Comparison of ENCODE assay signal across 8 cellular contexts in the genomic region with DNA sequence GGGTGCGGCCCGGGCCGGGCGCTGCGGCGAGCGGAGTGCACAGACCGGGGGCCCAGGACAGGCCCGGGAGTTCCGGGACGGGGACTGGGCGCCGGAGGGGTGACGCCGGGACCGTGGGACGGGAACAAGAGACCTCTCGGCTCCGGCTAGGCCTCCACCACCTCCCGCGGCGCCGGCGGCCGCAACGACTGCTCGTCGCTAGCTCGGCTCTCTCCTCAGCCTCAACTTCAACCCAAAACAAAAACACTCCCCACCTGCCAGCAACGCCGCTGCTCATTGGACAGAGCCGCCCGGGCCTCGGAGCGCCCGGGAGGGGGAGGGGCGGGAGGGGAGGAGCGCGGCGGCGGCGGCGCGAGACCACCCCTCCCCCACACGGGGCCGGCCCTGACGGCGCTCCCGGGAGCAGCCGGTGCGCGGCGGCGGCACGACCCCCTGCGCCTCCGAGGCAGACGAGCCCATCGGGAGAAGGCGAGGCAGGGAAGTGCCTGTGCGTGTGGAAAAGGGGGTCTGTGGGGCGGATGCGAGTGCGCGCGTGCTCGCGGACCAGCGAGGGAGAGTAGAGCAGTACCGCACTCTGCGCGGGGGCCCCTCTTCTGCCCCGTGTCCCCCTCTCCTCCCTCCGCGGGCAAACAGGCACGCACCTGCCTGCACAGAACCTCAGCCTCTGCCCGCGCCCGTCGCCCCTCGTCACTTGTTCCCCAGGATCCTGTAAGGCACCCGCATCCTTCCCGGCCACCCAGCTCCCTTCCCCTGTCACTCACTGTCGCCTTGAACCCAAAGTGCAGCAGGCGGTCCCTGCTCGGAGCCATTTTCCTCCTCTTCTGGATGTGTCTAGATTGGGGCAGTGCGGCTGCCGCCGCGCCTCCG. TPM values are rescaled to one million over a fixed set of nuclear protein-coding genes. Genes with fewer than 3 reads are reported as not detected.
DNase-seq lines count a peak whose midpoint lies in the region; ATAC-seq and TF ChIP-seq lines count a peak whose summit lies in the region.

FBXL20 (minus strand) TSS at position 215 of the 867 bp plus-strand sequence. CDS start 224 bp downstream, outside the sequence.

- peak within 1 kb of the TSS; percentile 17 for H3K4ac ChIP-seq in trophoblast cell (ENCODE audit: low read depth, low read length)

- no CpG with 5 or more reads among the region's 91 CpGs for WGBS in trophoblast cell (ENCODE audit: extremely low coverage, insufficient coverage, insufficient read length)

- peaks cover 30 to 59% (median 55%) of the 10 kb centered on the region in 3 donors for H3K4me1 Mint-ChIP-seq in T-cell

- H2BK120ac ChIP-seq in trophoblast cell (ENCODE audit: insufficient read depth, low read length, poor library complexity) = peak within 1 kb of the TSS; percentile 8

- no peaks in the 10 kb centered on the region for H3K9me3 ChIP-seq in adipocyte (ENCODE audit: control insufficient read depth, low read length)
- H3K9me3 ChIP-seq in trophoblast cell (ENCODE audit: insufficient read depth, low read depth, low read length) = no peaks in the 10 kb centered on the region
- H3K9me3 ChIP-seq in tibial artery = no peaks in the 10 kb centered on the region

- intact Hi-C loops in cardiac septum (cut with DNase I) = loop anchor here (2.0 to 10.0 kb wide), 2 partner anchors 49 to 127 kb away; partner anchors contain the start of gene MED1
- intact Hi-C loops in tibial artery (cut with DNase I; ENCODE audit: low total_unique reads) = loop anchor here (10.0 kb wide), 2 partner anchors 53 to 147 kb away; partner anchors contain the start of gene MED1

- peak within 1 kb of the TSS; percentile 93 to 95 (median 93) for H3K4me3 Mint-ChIP-seq in T-cell

- H3K14ac ChIP-seq in trophoblast cell (ENCODE audit: low read length) = peak within 1 kb of the TSS; percentile 26

- H2BK5ac ChIP-seq in trophoblast cell (ENCODE audit: low read depth, low read length, poor library complexity) = no peak within 1 kb of the TSS

- H3K4me2 ChIP-seq in trophoblast cell (ENCODE audit: low read length) = peak within 1 kb of the TSS; percentile 99

- H3K4me3 ChIP-seq in GM12864 (ENCODE audit: low read depth, low read length) (peak within 1 kb of the TSS; percentile 86), adipocyte (ENCODE audit: low read length) (peak within 1 kb of the TSS; percentile 85), trophoblast cell (ENCODE audit: low read depth, low read length) (peak within 1 kb of the TSS; percentile 98), tibial artery (peak within 1 kb of the TSS; percentile 85)

- H3K4me1 ChIP-seq in adipocyte (ENCODE audit: control insufficient read depth, insufficient read depth, low read length) = peaks cover 34% of the 10 kb centered on the region
- H3K4me1 ChIP-seq in trophoblast cell (ENCODE audit: control insufficient read depth in 1 of 2, insufficient read depth in 2 of 2, low read length in 2 of 2) = peaks cover 0 to 7% of the 10 kb centered on the region in 2 experiments
- peaks cover 0 to 35% (median 15%) of the 10 kb centered on the region in 4 donors for H3K4me1 ChIP-seq in tibial artery

- H3K79me1 ChIP-seq in trophoblast cell (ENCODE audit: low read length) = peaks cover 8% of the 10 kb centered on the region

- H3K27ac Mint-ChIP-seq in T-cell = peak within 1 kb of the TSS; percentile 89 to 94

- H3K79me2 ChIP-seq in trophoblast cell (ENCODE audit: control insufficient read depth, insufficient read depth, low read length, poor library complexity) = peaks cover 2% of the 10 kb centered on the region

- no peaks in the 10 kb centered on the region for H3K27me3 Mint-ChIP-seq in T-cell

- ATAC-seq in HG02759 (IDR thresholded peaks at IDR 0.05; ENCODE audit: unreplicated experiment) (peak; percentile 70), T-cell (replicated peaks in 1 of 4) (peak; percentile 77 to 81 (median 80))

- no peak within 1 kb of the TSS for H2BK12ac ChIP-seq in trophoblast cell (ENCODE audit: low read length)

- no peak for TF ChIP-seq CTCF in GM12864 (IDR thresholded peaks at IDR 0.05; ENCODE audit: low read depth, low read length, missing control alignments)
- no peak for TF ChIP-seq CTCF in tibial artery (IDR thresholded peaks at IDR 0.05)

- DNase-seq in GM12864 (ENCODE audit: low read depth) (peak; percentile 55), NCI-H1436 (lab: John Stamatoyannopoulos, UW) (peak; percentile 94), T-cell (peak; percentile 88 to 97 (median 94)), adipocyte (ENCODE audit: low read depth) (peak; percentile 98), cardiac septum (ENCODE audit: low spot score) (peak; percentile 97), trophoblast cell (peak; percentile 87 to 96), tibial artery (peak; percentile 95 to 96)

- H4K12ac ChIP-seq in trophoblast cell (ENCODE audit: low read depth, low read length) = peak within 1 kb of the TSS; percentile 32

- no peak within 1 kb of the TSS for H2AK5ac ChIP-seq in trophoblast cell (ENCODE audit: low read length)

- POLR2A ChIA-PET in T-cell (lab: Charles Lee) = interaction anchor here in 1 of 2 donors (0.7 kb wide), 1 partner anchor 1404 kb away, joined by 5 read pairs; no protein-coding TSS in a partner anchor

- CTCF ChIA-PET in T-cell (lab: Charles Lee) = interaction anchor here in 1 of 2 donors (0.7 to 1.2 kb wide), 3 partner anchors 14 to 95 kb away, joined by 3 to 5 read pairs (median 4); partner anchors contain the start of gene MED1

- no peak within 1 kb of the TSS for H3K23ac ChIP-seq in trophoblast cell (ENCODE audit: low read length)

- H3K9me3 Mint-ChIP-seq in T-cell = no peaks in the 10 kb centered on the region

- H3K18ac ChIP-seq in trophoblast cell (ENCODE audit: low read length) = peak within 1 kb of the TSS; percentile 67

- peak within 1 kb of the TSS; percentile 81 for H2AFZ ChIP-seq in trophoblast cell (ENCODE audit: insufficient read depth, low read length, poor library complexity)

- H3K27me3 ChIP-seq in adipocyte (replicated peaks; ENCODE audit: control insufficient read depth, insufficient read depth, low read length) (no peaks in the 10 kb centered on the region), trophoblast cell (ENCODE audit: insufficient read depth, low read length) (no peaks in the 10 kb centered on the region), tibial artery (no peaks in the 10 kb centered on the region)

- peak within 1 kb of the TSS; percentile 64 for H4K8ac ChIP-seq in trophoblast cell (ENCODE audit: low read depth, low read length)

- peak within 1 kb of the TSS; percentile 20 for H4K91ac ChIP-seq in trophoblast cell (ENCODE audit: low read depth, low read length)

- H3K36me3 ChIP-seq in adipocyte (ENCODE audit: control insufficient read depth, insufficient read depth, low read length, severe bottlenecking) (peaks cover 9% of the 10 kb centered on the region), trophoblast cell (ENCODE audit: control insufficient read depth in 1 of 2, insufficient read depth in 2 of 2, low read length in 2 of 2) (no peaks in the 10 kb centered on the region), tibial artery (peaks cover 0 to 15% (median 0%) of the 10 kb centered on the region in 3 donors)

- no peaks in the 10 kb centered on the region for H3K36me3 Mint-ChIP-seq in T-cell

- H3K9ac ChIP-seq in adipocyte (ENCODE audit: low read length) = peak within 1 kb of the TSS; percentile 88
- H3K9ac ChIP-seq in trophoblast cell (ENCODE audit: low read length) = peak within 1 kb of the TSS; percentile 95

- peak within 1 kb of the TSS; percentile 5 for H3K27ac ChIP-seq in trophoblast cell (ENCODE audit: low read depth, low read length)
- peak within 1 kb of the TSS; percentile 90 to 97 for H3K27ac ChIP-seq in tibial artery

RNA-seq across cellular contexts. Expression of gene FBXL20, which starts in this region (rescaled TPM):
- 10 to 100 TPM; 23.5 to 30.0 (median 26.2) TPM for total RNA-seq in T-cell
- total RNA-seq in cardiac septum = 11.0 TPM
- 5.7 and 5.8 TPM in 2 replicates for polyA plus RNA-seq in trophoblast cell (2013)

Comparison
In these comparisons a context has a peak if more than half of its experiments do, and no peak if none do; other contexts are left out.
1. Peak in every context shown above with its lines: DNase-seq, ATAC-seq, H3K4me3 ChIP-seq and H3K27ac ChIP-seq.